22 cellular contexts compared by ENCODE assay signal in the genomic region with DNA sequence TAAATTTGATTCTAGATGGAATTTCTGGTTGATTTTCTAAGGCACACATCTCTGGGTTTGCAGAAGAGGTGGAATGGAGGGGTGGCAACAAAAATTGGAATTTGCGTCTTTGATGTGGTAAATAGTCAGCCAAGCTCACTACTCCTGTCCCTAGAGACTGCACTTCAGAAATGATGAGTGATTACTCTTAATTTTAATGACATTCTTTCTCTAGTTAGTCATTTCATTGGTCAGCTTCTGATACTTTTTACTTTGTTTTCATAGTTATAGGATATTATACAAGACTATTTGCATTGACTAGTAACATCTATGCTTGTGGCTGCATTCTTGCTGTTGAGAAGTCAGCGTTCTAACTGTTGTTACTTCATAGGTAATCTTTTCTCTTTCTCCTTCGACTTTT.
DNase-seq lines count a peak whose midpoint lies in the region; ATAC-seq and TF ChIP-seq lines count a peak whose summit lies in the region.
"Had no signal": no experiment of that assay in that cellular context is flagged by ENCODE, and none has a peak within 500 bp of the region (broad histone marks: within the 10 kb centered on the region; RNA-seq: fewer than 3 reads in every experiment).

No MANE protein-coding gene starts in this region.

- H3K4me3 ChIP-seq in GM23248 (no peak overlapping the region), fibroblast of mammary gland (ENCODE audit: control insufficient read depth, low read depth, low read length) (no peak overlapping the region)
- H3K4me3 ChIP-seq: stomach had no signal

- H3K9ac ChIP-seq in GM23248: no peak overlapping the region
- H3K9ac ChIP-seq: KMS-11 had no signal

- no peak overlapping the region for H3K27ac Mint-ChIP-seq in stimulated activated memory B cell treated with anti-CD40 and anti-IgM and Interleukin-4, amounts not matched to agents 10 μg/mL and 1 μg/mL and 100 μg/mL, for 72 hours
- H3K27ac Mint-ChIP-seq: activated CD4-positive, alpha-beta T cell treated with anti-CD3 and anti-CD28 coated beads for 36 hours; activated naive CD4-positive, alpha-beta T cell treated with anti-CD3 and anti-CD28 coated beads, Interleukin-2, amount 50 U/mL, for 72 hours; activated T-helper 1 cell treated with anti-CD3 and anti-CD28 coated beads, Interleukin-12 subunit alpha, Interleukin-12 subunit beta, Interleukin-2, Interleukin-4 antibody, amounts not matched to agents 30 ng/mL and 10 ng/mL and 1 ng/mL, durations not matched to agents 14 hours and 24 hours and 36 hours; immature natural killer cell had no signal

- no peaks in the 10 kb centered on the region for H3K36me3 Mint-ChIP-seq in stimulated activated memory B cell treated with anti-CD40 and anti-IgM and Interleukin-4, amounts not matched to agents 10 μg/mL and 1 μg/mL and 100 μg/mL, for 72 hours
- H3K36me3 Mint-ChIP-seq: activated naive CD4-positive, alpha-beta T cell treated with anti-CD3 and anti-CD28 coated beads, Interleukin-2, amount 50 U/mL, for 72 hours; immature natural killer cell had no signal

- H3K4me1 Mint-ChIP-seq in stimulated activated memory B cell treated with anti-CD40 and anti-IgM and Interleukin-4, amounts not matched to agents 10 μg/mL and 1 μg/mL and 100 μg/mL, for 72 hours: no peaks in the 10 kb centered on the region
- H3K4me1 Mint-ChIP-seq: activated CD4-positive, alpha-beta T cell treated with anti-CD3 and anti-CD28 coated beads for 36 hours; immature natural killer cell had no signal

- H4K20me1 ChIP-seq in GM23248 (ENCODE audit: insufficient read depth): no peaks in the 10 kb centered on the region

- H3F3A ChIP-seq in GM23248 (ENCODE audit: insufficient read depth): peaks cover 16% of the 10 kb centered on the region; the same call in 1 of the 2 replicates

- peak overlapping the region; percentile 10 for H3K4me2 ChIP-seq in GM23248 (ENCODE audit: unreplicated experiment)
- H3K4me2 ChIP-seq: KMS-11 had no signal

- no peaks in the 10 kb centered on the region for H3K9me3 Mint-ChIP-seq in stimulated activated memory B cell treated with anti-CD40 and anti-IgM and Interleukin-4, amounts not matched to agents 10 μg/mL and 1 μg/mL and 100 μg/mL, for 72 hours
- H3K9me3 Mint-ChIP-seq: activated naive CD4-positive, alpha-beta T cell treated with anti-CD3 and anti-CD28 coated beads, Interleukin-2, amount 50 U/mL, for 72 hours; activated T-helper 1 cell treated with anti-CD3 and anti-CD28 coated beads, Interleukin-12 subunit alpha, Interleukin-12 subunit beta, Interleukin-2, Interleukin-4 antibody, amounts not matched to agents 30 ng/mL and 10 ng/mL and 1 ng/mL, durations not matched to agents 14 hours and 24 hours and 36 hours had no signal

- in situ Hi-C loops in GM23248 (cut with MboI): no loop called here

- no peaks in the 10 kb centered on the region for H3K27me3 ChIP-seq in GM23248 (replicated peaks; ENCODE audit: insufficient read depth)
- H3K27me3 ChIP-seq: stomach had no signal

- 34 to 39% methylated on average over 3 of the region's 3 CpGs for WGBS in GM23248 (ENCODE audit: low coverage in 1 of 2, low lambda C conversion rate in 2 of 2, missing lambda C conversion rate in 2 of 2), 2 experiments

- no peak overlapping the region for H3K4me3 Mint-ChIP-seq in stimulated activated memory B cell treated with anti-CD40 and anti-IgM and Interleukin-4, amounts not matched to agents 10 μg/mL and 1 μg/mL and 100 μg/mL, for 72 hours
- H3K4me3 Mint-ChIP-seq: activated CD4-positive, alpha-beta T cell treated with anti-CD3 and anti-CD28 coated beads for 36 hours; activated T-helper 1 cell treated with anti-CD3 and anti-CD28 coated beads, Interleukin-12 subunit alpha, Interleukin-12 subunit beta, Interleukin-2, Interleukin-4 antibody, amounts not matched to agents 30 ng/mL and 10 ng/mL and 1 ng/mL, durations not matched to agents 14 hours and 24 hours and 36 hours; immature natural killer cell had no signal

- H3K9me2 ChIP-seq in GM23248 (ENCODE audit: insufficient read depth): no peaks in the 10 kb centered on the region

- no peak for TF ChIP-seq CTCF in fibroblast of mammary gland (conservative IDR thresholded peaks at IDR 0.05; ENCODE audit: control insufficient read depth, insufficient read depth, low read depth, low read length)

- H3K9me3 ChIP-seq in GM23248 (ENCODE audit: low read depth): no peaks in the 10 kb centered on the region
- H3K9me3 ChIP-seq: stomach had no signal

- no peaks in the 10 kb centered on the region for H3K27me3 Mint-ChIP-seq in stimulated activated memory B cell treated with anti-CD40 and anti-IgM and Interleukin-4, amounts not matched to agents 10 μg/mL and 1 μg/mL and 100 μg/mL, for 72 hours

- ATAC-seq in SK-N-SH treated with all-trans-retinoic acid at 6 μM for 48 hours: peak; percentile 55
- ATAC-seq in stimulated activated memory B cell treated with anti-CD40 and anti-IgM and Interleukin-4, amounts not matched to agents 10 μg/mL and 1 μg/mL and 100 μg/mL, for 72 hours: no peak
- ATAC-seq in HG02852 (IDR thresholded peaks at IDR 0.05; ENCODE audit: unreplicated experiment): no peak
- ATAC-seq: activated CD4-positive, alpha-beta T cell treated with anti-CD3 and anti-CD28 coated beads for 36 hours; activated naive CD4-positive, alpha-beta T cell treated with anti-CD3 and anti-CD28 coated beads, Interleukin-2, amount 50 U/mL, for 72 hours had no signal

- no peaks in the 10 kb centered on the region for H3K79me2 ChIP-seq in GM23248 (ENCODE audit: insufficient read depth)

- no peak overlapping the region for H3K27ac ChIP-seq in GM23248
- H3K27ac ChIP-seq: KMS-11, RWPE1, stomach had no signal

- no peaks in the 10 kb centered on the region for H3K36me3 ChIP-seq in GM23248 (ENCODE audit: low read depth)
- H3K36me3 ChIP-seq: stomach had no signal

- H3K4me1 ChIP-seq in GM23248 (ENCODE audit: insufficient read depth): peaks cover 13% of the 10 kb centered on the region
- H3K4me1 ChIP-seq: stomach had no signal

- no peak overlapping the region for H2AFZ ChIP-seq in GM23248

- peak; percentile 64 for DNase-seq in GM23248
- peak; percentile 71 for DNase-seq in fibroblast of mammary gland (ENCODE audit: low read depth)
- peak; percentile 41 for DNase-seq in stromal cell of bone marrow (ENCODE audit: low read depth)
- no peak for DNase-seq in NCI-H1092 (lab: John Stamatoyannopoulos, UW)
- no peak for DNase-seq in activated naive CD4-positive, alpha-beta T cell treated with Interleukin-2 at 50 U/mL for 16 hours
- DNase-seq: activated CD4-positive, alpha-beta T cell treated with anti-CD3 and anti-CD28 coated beads for 36 hours; C1 segment of cervical spinal cord; cortex of kidney; immature natural killer cell; NCI-H1048; NCI-H2081 treated with DMSO at 0.1 percent for 48 hours; NK-92 treated with Interleukin-12 subunit alpha and Interleukin-12 subunit beta, amount 100 ng/mL, for 24 hours; stimulated activated CD4-positive, alpha-beta T cell treated with anti-CD3 and anti-CD28 coated beads, Interleukin-4, amount 100 ng/mL, for 4 hours; stomach; SW 1271 had no signal

TF ChIP-seq in SK-N-SH treated with all-trans-retinoic acid at 6 μM for 48 hours, 23 proteins besides CTCF, POLR2A, EP300 and RAD21:
- no peak for TF ChIP-seq ZFP3 (CRISPR knock-in tag; IDR thresholded peaks at IDR 0.05)
- no peak for TF ChIP-seq SNAI2 (CRISPR knock-in tag; IDR thresholded peaks at IDR 0.05)
- TF ChIP-seq GLIS3 (CRISPR knock-in tag; IDR thresholded peaks at IDR 0.05): no peak
- TF ChIP-seq ZNF70 (CRISPR knock-in tag; IDR thresholded peaks at IDR 0.05): no peak
- no peak for TF ChIP-seq ARNTL (CRISPR knock-in tag; IDR thresholded peaks at IDR 0.05; ENCODE audit: borderline replicate concordance, low read depth)
- TF ChIP-seq RARB (CRISPR knock-in tag; IDR thresholded peaks at IDR 0.05): no peak

Comparison
In these comparisons a context has a peak if more than half of its experiments do, and no peak if none do; other contexts are left out.
1. DNase-seq: peak in GM23248 (single experiment), fibroblast of mammary gland (single experiment) and stromal cell of bone marrow (single experiment); none in NCI-H1092 (single experiment) and activated naive CD4-positive, alpha-beta T cell treated with Interleukin-2 at 50 U/mL for 16 hours (single experiment).